Comparison of ENCODE assay signal across 7 cellular contexts in genomic region chr6:106519460-106520394, GRCh38.
DNase-seq lines count a peak whose midpoint lies in the region; ATAC-seq and TF ChIP-seq lines count a peak whose summit lies in the region.

No MANE protein-coding gene starts in this region.

- TF ChIP-seq POLR2A in Raji (IDR thresholded peaks at IDR 0.05; ENCODE audit: insufficient read depth, low read depth, low read length), result peak; percentile 70

- no peaks in the 10 kb centered on the region for H3K9me3 ChIP-seq in hepatocyte (ENCODE audit: low read depth)

- no peak overlapping the region for H2AFZ ChIP-seq in hepatocyte

- DNase-seq in activated effector memory CD4-positive, alpha-beta T cell treated with Interleukin-2 at 50 U/mL for 16 hours, result peak; percentile 64
- DNase-seq in hepatocyte (ENCODE audit: low spot score) (peak; percentile 34), NCI-H1048 (lab: John Stamatoyannopoulos, UW) (no peak)
- DNase-seq in stimulated activated CD8-positive, alpha-beta memory T cell treated with anti-CD3 and anti-CD28 coated beads, Interleukin-15, amount 100 ng/mL, for 1 hour (ENCODE audit: low read depth), result peak; percentile 53

- H3K9me2 ChIP-seq in hepatocyte (replicated peaks; ENCODE audit: insufficient read depth), result no peaks in the 10 kb centered on the region

- H3K4me3 ChIP-seq in hepatocyte, result no peak overlapping the region

- no peaks in the 10 kb centered on the region for H3K27me3 ChIP-seq in hepatocyte

- H3K36me3 ChIP-seq in hepatocyte (replicated peaks; ENCODE audit: insufficient read depth, low read depth), result no peaks in the 10 kb centered on the region

- H3K4me2 ChIP-seq in hepatocyte, result no peak overlapping the region

- no peak for TF ChIP-seq CTCF in hepatocyte (IDR thresholded peaks at IDR 0.05; ENCODE audit: poor library complexity)

- no peak overlapping the region for H3K27ac ChIP-seq in hepatocyte

- H3K4me1 ChIP-seq in hepatocyte (ENCODE audit: insufficient read depth), result no peaks in the 10 kb centered on the region

- peaks cover 3% of the 10 kb centered on the region for H3K79me2 ChIP-seq in hepatocyte

- ATAC-seq in GM18909 (IDR thresholded peaks at IDR 0.05; ENCODE audit: poor library complexity, unreplicated experiment) (peak; percentile 54), HG03095 (IDR thresholded peaks at IDR 0.05; ENCODE audit: unreplicated experiment) (peak; percentile 44)

- no peaks in the 10 kb centered on the region for H4K20me1 ChIP-seq in hepatocyte (ENCODE audit: insufficient read depth, poor library complexity, severe bottlenecking)

- WGBS in hepatocyte (ENCODE audit: low lambda C conversion rate, missing lambda C conversion rate), result 79% methylated on average over 14 of the region's 14 CpGs
